In the genomic region with DNA sequence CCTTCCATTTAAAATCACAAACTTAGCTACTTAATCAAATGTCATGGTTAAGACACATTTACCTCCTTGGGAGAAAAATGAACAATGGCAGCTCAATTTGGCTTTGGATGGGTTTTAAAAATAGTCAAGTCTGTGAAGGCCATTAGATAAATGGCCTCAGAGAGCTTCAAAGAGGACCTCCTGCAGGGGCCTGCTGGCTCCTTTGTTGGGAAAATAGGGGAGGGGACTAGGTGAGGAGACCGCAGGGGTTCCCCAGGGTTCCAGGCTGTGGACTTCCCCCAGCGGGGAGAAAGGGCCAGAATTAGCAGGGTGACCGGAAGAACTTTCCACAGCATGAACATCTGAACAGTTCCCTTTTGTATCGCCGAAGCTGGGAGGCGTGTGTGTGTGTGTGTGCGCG, we compare ENCODE assay signal across 15 cellular contexts. TPM values are rescaled to one million over a fixed set of nuclear protein-coding genes. Genes with fewer than 3 reads are reported as not detected.
"Had no signal": no experiment of that assay in that cellular context is flagged by ENCODE, and none has a peak within 500 bp of the region (broad histone marks: within the 10 kb centered on the region; RNA-seq: fewer than 3 reads in every experiment).

No MANE protein-coding gene starts in this region.

- H3K9me3 ChIP-seq: prostate gland, right lobe of liver, suprapubic skin, upper lobe of left lung had no signal

- H3K36me3 Mint-ChIP-seq: activated CD8-positive, alpha-beta memory T cell treated with anti-CD3 and anti-CD28 coated beads, Interleukin-2, amount 10 ng/mL, durations not matched to agents 7 days and 5 days had no signal

- H3K27ac Mint-ChIP-seq: activated CD8-positive, alpha-beta memory T cell treated with anti-CD3 and anti-CD28 coated beads, Interleukin-2, amount 10 ng/mL, durations not matched to agents 7 days and 5 days; activated naive CD4-positive, alpha-beta T cell treated with anti-CD3 and anti-CD28 coated beads for 36 hours; activated T-helper 2 cell treated with anti-CD3 and anti-CD28 coated beads, Interferon-gamma antibody, Interleukin-2, Interleukin-4, amounts not matched to agents 10 μg/mL and 5 μg/mL and 100 μg/mL, durations not matched to agents 14 hours and 24 hours and 36 hours; nephron; stimulated activated naive CD8-positive, alpha-beta T cell treated with anti-CD3 and anti-CD28 coated beads, Interleukin-15, Interleukin-2, amounts not matched to agents 100 ng/mL and 50 ng/mL, for 24 hours had no signal

- H3K36me3 ChIP-seq: prostate gland, right lobe of liver, suprapubic skin, upper lobe of left lung had no signal

- H3K9me3 Mint-ChIP-seq: activated naive CD4-positive, alpha-beta T cell treated with anti-CD3 and anti-CD28 coated beads for 36 hours; activated T-helper 2 cell treated with anti-CD3 and anti-CD28 coated beads, Interferon-gamma antibody, Interleukin-2, Interleukin-4, amounts not matched to agents 10 μg/mL and 5 μg/mL and 100 μg/mL, durations not matched to agents 14 hours and 24 hours and 36 hours; nephron; stimulated activated naive CD8-positive, alpha-beta T cell treated with anti-CD3 and anti-CD28 coated beads, Interleukin-15, Interleukin-2, amounts not matched to agents 100 ng/mL and 50 ng/mL, for 24 hours had no signal

- H3K4me1 Mint-ChIP-seq: activated CD8-positive, alpha-beta memory T cell treated with anti-CD3 and anti-CD28 coated beads, Interleukin-2, amount 10 ng/mL, durations not matched to agents 7 days and 5 days had no signal

- DNase-seq: activated CD4-positive, alpha-beta T cell treated with anti-CD3 and anti-CD28 coated beads, Interleukin-2, amount 50 U/mL, for 48 hours; activated CD8-positive, alpha-beta memory T cell treated with anti-CD3 and anti-CD28 coated beads, Interleukin-2, amount 10 ng/mL, durations not matched to agents 7 days and 5 days; activated naive CD4-positive, alpha-beta T cell treated with anti-CD3 and anti-CD28 coated beads for 36 hours; activated T-cell treated with anti-CD3 and anti-CD28 coated beads, Interleukin-2, amount 50 U/mL, for 1 hour; right lobe of liver; upper lobe of left lung had no signal

- ATAC-seq: activated CD8-positive, alpha-beta memory T cell treated with anti-CD3 and anti-CD28 coated beads, Interleukin-2, amount 10 ng/mL, durations not matched to agents 7 days and 5 days; right lobe of liver had no signal

- H3K4me3 ChIP-seq: hepatocyte, prostate gland, right lobe of liver, smooth muscle cell, suprapubic skin, upper lobe of left lung had no signal

- H3K4me2 ChIP-seq: hepatocyte had no signal

- H3K4me3 Mint-ChIP-seq: activated CD8-positive, alpha-beta memory T cell treated with anti-CD3 and anti-CD28 coated beads, Interleukin-2, amount 10 ng/mL, durations not matched to agents 7 days and 5 days; activated naive CD4-positive, alpha-beta T cell treated with anti-CD3 and anti-CD28 coated beads for 36 hours; nephron; stimulated activated naive CD8-positive, alpha-beta T cell treated with anti-CD3 and anti-CD28 coated beads, Interleukin-15, Interleukin-2, amounts not matched to agents 100 ng/mL and 50 ng/mL, for 24 hours had no signal

- H3K27ac ChIP-seq: hepatocyte, prostate gland, right lobe of liver, suprapubic skin, upper lobe of left lung, VCaP had no signal

- H3K4me1 ChIP-seq: prostate gland had no signal

RNA-seq across cellular contexts. Expression of a gene that starts 3.4 kb away (rescaled TPM):
- total RNA-seq: activated CD8-positive, alpha-beta memory T cell treated with anti-CD3 and anti-CD28 coated beads, Interleukin-2, amount 10 ng/mL, durations not matched to agents 7 days and 5 days; activated T-helper 2 cell treated with anti-CD3 and anti-CD28 coated beads, Interferon-gamma antibody, Interleukin-2, Interleukin-4, amounts not matched to agents 10 μg/mL and 5 μg/mL and 100 μg/mL, durations not matched to agents 14 hours and 24 hours and 36 hours; T-helper 1 cell treated with Interleukin-12 subunit alpha and Interleukin-12 subunit beta and Interleukin-4 antibody, amounts not matched to agents 30 ng/mL and 1 ng/mL, for 36 hours had no signal
